14 cellular contexts compared by ENCODE assay signal in genomic region chr14:104422301-104423223, GRCh38.
DNase-seq lines count a peak whose midpoint lies in the region; ATAC-seq and TF ChIP-seq lines count a peak whose summit lies in the region.
"Had no signal": no experiment of that assay in that cellular context is flagged by ENCODE, and none has a peak within 500 bp of the region (broad histone marks: within the 10 kb centered on the region; RNA-seq: fewer than 3 reads in every experiment).

No MANE protein-coding gene starts in this region.

- in situ Hi-C loops in gastrocnemius medialis (cut with MboI; ENCODE audit: low sequenced_read_pairs in 4 of 4) = no loop called here

- intact Hi-C loops in natural killer cell (cut with micrococcal nuclease) = no loop called here
- intact Hi-C loops in activated CD4-positive, alpha-beta memory T cell treated with anti-CD3 and anti-CD28 coated beads for 36 hours (cut with micrococcal nuclease) = no loop called here
- intact Hi-C loops in gastrocnemius medialis (cut with DNase I; ENCODE audit: low total_unique reads) = no loop called here

- POLR2A ChIA-PET in activated CD4-positive, alpha-beta memory T cell treated with anti-CD3 and anti-CD28 coated beads for 36 hours (lab: Charles Lee) = no interaction called here

- DNase-seq in natural killer cell treated with Interleukin-12 subunit alpha and Interleukin-12 subunit beta and Interleukin-15 and Interleukin-18, amount 100 ng/mL, for 72 hours (ENCODE audit: low spot score) = peak; percentile 40
- DNase-seq in natural killer cell (no peak), nephron progenitor cell (peak; percentile 50), midbrain (lab: John Stamatoyannopoulos, UW) (no peak), KG1 (lab: John Stamatoyannopoulos, UW) (no peak), AG20443 (ENCODE audit: low spot score) (no peak), gastrocnemius medialis (no peak)
- peak; percentile 5 for DNase-seq in activated CD4-positive, alpha-beta memory T cell treated with anti-CD3 and anti-CD28 coated beads for 36 hours
- DNase-seq: activated CD8-positive, alpha-beta T cell treated with anti-CD3 and anti-CD28 coated beads for 36 hours; GM23248 had no signal

- H3K27ac Mint-ChIP-seq in natural killer cell treated with Interleukin-12 subunit alpha and Interleukin-12 subunit beta and Interleukin-15 and Interleukin-18, amount 100 ng/mL, for 72 hours = no peak overlapping the region
- H3K27ac Mint-ChIP-seq in natural killer cell = no peak overlapping the region
- no peak overlapping the region for H3K27ac Mint-ChIP-seq in activated CD4-positive, alpha-beta memory T cell treated with anti-CD3 and anti-CD28 coated beads for 36 hours
- peak overlapping the region; percentile 7 for H3K27ac Mint-ChIP-seq in nephron progenitor cell
- H3K27ac Mint-ChIP-seq: activated CD8-positive, alpha-beta T cell treated with anti-CD3 and anti-CD28 coated beads for 36 hours; memory B cell had no signal

- H3K4me1 Mint-ChIP-seq in natural killer cell treated with Interleukin-12 subunit alpha and Interleukin-12 subunit beta and Interleukin-15 and Interleukin-18, amount 100 ng/mL, for 72 hours (ENCODE audit: low read depth in 2 of 2) = no peaks in the 10 kb centered on the region
- H3K4me1 Mint-ChIP-seq in natural killer cell (no peaks in the 10 kb centered on the region), nephron progenitor cell (peaks cover 41% of the 10 kb centered on the region)
- no peaks in the 10 kb centered on the region for H3K4me1 Mint-ChIP-seq in activated CD4-positive, alpha-beta memory T cell treated with anti-CD3 and anti-CD28 coated beads for 36 hours (ENCODE audit: low read depth)

- H3K27me3 ChIP-seq in gastrocnemius medialis = peaks cover 9 to 30% (median 14%) of the 10 kb centered on the region in 3 donors
- H3K27me3 ChIP-seq: right lobe of liver had no signal

- no peaks in the 10 kb centered on the region for H3K36me3 Mint-ChIP-seq in natural killer cell treated with Interleukin-12 subunit alpha and Interleukin-12 subunit beta and Interleukin-15 and Interleukin-18, amount 100 ng/mL, for 72 hours
- H3K36me3 Mint-ChIP-seq in natural killer cell (no peaks in the 10 kb centered on the region), nephron progenitor cell (ENCODE audit: low read depth) (no peaks in the 10 kb centered on the region)
- no peaks in the 10 kb centered on the region for H3K36me3 Mint-ChIP-seq in activated CD4-positive, alpha-beta memory T cell treated with anti-CD3 and anti-CD28 coated beads for 36 hours
- H3K36me3 Mint-ChIP-seq: memory B cell had no signal

- H3K36me3 ChIP-seq in gastrocnemius medialis = no peaks in the 10 kb centered on the region
- H3K36me3 ChIP-seq: right lobe of liver had no signal

- no peak overlapping the region for H3K27ac ChIP-seq in gastrocnemius medialis
- H3K27ac ChIP-seq: GM23248, HL-60, right lobe of liver had no signal

- TF ChIP-seq POLR2A in gastrocnemius medialis (IDR thresholded peaks at IDR 0.05) = no peak

- no peaks in the 10 kb centered on the region for H3K9me3 Mint-ChIP-seq in natural killer cell treated with Interleukin-12 subunit alpha and Interleukin-12 subunit beta and Interleukin-15 and Interleukin-18, amount 100 ng/mL, for 72 hours
- H3K9me3 Mint-ChIP-seq in natural killer cell (no peaks in the 10 kb centered on the region), nephron progenitor cell (no peaks in the 10 kb centered on the region)
- no peaks in the 10 kb centered on the region for H3K9me3 Mint-ChIP-seq in activated CD4-positive, alpha-beta memory T cell treated with anti-CD3 and anti-CD28 coated beads for 36 hours
- H3K9me3 Mint-ChIP-seq: activated CD8-positive, alpha-beta T cell treated with anti-CD3 and anti-CD28 coated beads for 36 hours; memory B cell had no signal

- no peaks in the 10 kb centered on the region for H3K9me3 ChIP-seq in gastrocnemius medialis
- H3K9me3 ChIP-seq: right lobe of liver had no signal

- no peaks in the 10 kb centered on the region for H3K4me1 ChIP-seq in gastrocnemius medialis
- H3K4me1 ChIP-seq: right lobe of liver had no signal

- ATAC-seq in natural killer cell treated with Interleukin-12 subunit alpha and Interleukin-12 subunit beta and Interleukin-15 and Interleukin-18, amount 100 ng/mL, for 72 hours = peak in 1 of 2 donors; percentile 4
- ATAC-seq in natural killer cell (no peak), gastrocnemius medialis (no peak)
- ATAC-seq: activated CD8-positive, alpha-beta T cell treated with anti-CD3 and anti-CD28 coated beads for 36 hours; Panc1; right lobe of liver had no signal

- no peak overlapping the region for H3K4me3 ChIP-seq in gastrocnemius medialis
- H3K4me3 ChIP-seq: GM23248, right lobe of liver had no signal

- TF ChIP-seq CTCF in natural killer cell (IDR thresholded peaks at IDR 0.05) = no peak
- TF ChIP-seq CTCF in nephron progenitor cell (IDR thresholded peaks at IDR 0.05) = no peak
- no peak for TF ChIP-seq CTCF in gastrocnemius medialis (IDR thresholded peaks at IDR 0.05 in 4 of 5, conservative IDR thresholded peaks at IDR 0.05 in 1 of 5)

- no peaks in the 10 kb centered on the region for H3K27me3 Mint-ChIP-seq in natural killer cell treated with Interleukin-12 subunit alpha and Interleukin-12 subunit beta and Interleukin-15 and Interleukin-18, amount 100 ng/mL, for 72 hours
- no peaks in the 10 kb centered on the region for H3K27me3 Mint-ChIP-seq in natural killer cell (ENCODE audit: low read depth in 2 of 2)
- H3K27me3 Mint-ChIP-seq in activated CD4-positive, alpha-beta memory T cell treated with anti-CD3 and anti-CD28 coated beads for 36 hours = no peaks in the 10 kb centered on the region
- peaks cover 32% of the 10 kb centered on the region for H3K27me3 Mint-ChIP-seq in nephron progenitor cell (ENCODE audit: low read depth, poor library complexity)
- H3K27me3 Mint-ChIP-seq: activated CD8-positive, alpha-beta T cell treated with anti-CD3 and anti-CD28 coated beads for 36 hours had no signal

- H3K4me3 Mint-ChIP-seq in natural killer cell treated with Interleukin-12 subunit alpha and Interleukin-12 subunit beta and Interleukin-15 and Interleukin-18, amount 100 ng/mL, for 72 hours = no peak overlapping the region
- H3K4me3 Mint-ChIP-seq in natural killer cell = no peak overlapping the region
- H3K4me3 Mint-ChIP-seq in activated CD4-positive, alpha-beta memory T cell treated with anti-CD3 and anti-CD28 coated beads for 36 hours = no peak overlapping the region
- peak overlapping the region; percentile 4 for H3K4me3 Mint-ChIP-seq in nephron progenitor cell
- H3K4me3 Mint-ChIP-seq: activated CD8-positive, alpha-beta T cell treated with anti-CD3 and anti-CD28 coated beads for 36 hours; memory B cell had no signal

- CTCF ChIA-PET in activated CD4-positive, alpha-beta memory T cell treated with anti-CD3 and anti-CD28 coated beads for 36 hours (lab: Charles Lee) = no interaction called here

Comparison
In these comparisons a context has a peak if more than half of its experiments do, and no peak if none do; other contexts are left out.
1. DNase-seq: peak in natural killer cell treated with Interleukin-12 subunit alpha and Interleukin-12 subunit beta and Interleukin-15 and Interleukin-18, amount 100 ng/mL, for 72 hours (single experiment), activated CD4-positive, alpha-beta memory T cell treated with anti-CD3 and anti-CD28 coated beads for 36 hours (single experiment) and nephron progenitor cell (single experiment); none in natural killer cell (single experiment), midbrain (single experiment), KG1 (single experiment), AG20443 (single experiment) and gastrocnemius medialis (0 of 2).